ENCODE assay signal across 18 cellular contexts in genomic region chr3:186870421-186871201, GRCh38. TPM values are rescaled to one million over a fixed set of nuclear protein-coding genes. Genes with fewer than 3 reads are reported as not detected.
A peak's percentile ranks its signal among the peaks of the same experiment; 100 is the strongest.
DNase-seq lines count a peak whose midpoint lies in the region; ATAC-seq and TF ChIP-seq lines count a peak whose summit lies in the region.
"Had no signal": no experiment of that assay in that cellular context is flagged by ENCODE, and none has a peak within 500 bp of the region (broad histone marks: within the 10 kb centered on the region; RNA-seq: fewer than 3 reads in every experiment).

No MANE protein-coding gene starts in this region.

- DNase-seq in activated naive CD4-positive, alpha-beta T cell (lab: John Stamatoyannopoulos, UW) = no peak
- DNase-seq in T-helper 17 cell (no peak), dermis blood vessel endothelial cell (peak; percentile 59), spleen (no peak), progenitor cell of endocrine pancreas (ENCODE audit: low spot score, unreplicated experiment) (no peak), NOMO-1 (lab: John Stamatoyannopoulos, UW; ENCODE audit: unreplicated experiment in 2 of 2) (no peak)
- DNase-seq: amniotic stem cell; GDM1; lower lobe of right lung; NCI-H1105; NCI-H69; Peyer's patch; stimulated activated CD4-positive, alpha-beta T cell treated with anti-CD3 and anti-CD28 coated beads, Interleukin-15, amount 100 ng/mL, for 24 hours; WERI-Rb-1 had no signal

- H3K27me3 ChIP-seq in spleen (replicated peaks in 1 of 7) = no peaks in the 10 kb centered on the region
- H3K27me3 ChIP-seq: Peyer's patch had no signal

- peak overlapping the region in 7 of 8 donors; percentile 1 to 70 (median 62) for H3K27ac ChIP-seq in spleen
- H3K27ac ChIP-seq: GM23248, lower lobe of right lung, Peyer's patch, WERI-Rb-1 had no signal

- H3K9me3 ChIP-seq in T-helper 17 cell (ENCODE audit: control insufficient read depth, low read length, poor library complexity, severe bottlenecking) = no peaks in the 10 kb centered on the region
- H3K9me3 ChIP-seq in spleen = no peaks in the 10 kb centered on the region
- H3K9me3 ChIP-seq: lower lobe of right lung, Peyer's patch had no signal

- 67 to 80% (median 72%) methylated on average over 5 of the region's 5 CpGs for WGBS in spleen, 5 donors

- peaks cover 5 to 29% (median 15%) of the 10 kb centered on the region in 6 donors for H3K4me1 ChIP-seq in spleen
- H3K4me1 ChIP-seq: Peyer's patch had no signal

- ATAC-seq in T-helper 17 cell (no peak), HG02981 (IDR thresholded peaks at IDR 0.05; ENCODE audit: unreplicated experiment) (no peak)

- no peaks in the 10 kb centered on the region for H3K36me3 ChIP-seq in spleen
- H3K36me3 ChIP-seq: lower lobe of right lung, Peyer's patch, WERI-Rb-1 had no signal

- H3K4me1 Mint-ChIP-seq in activated naive CD4-positive, alpha-beta T cell treated with anti-CD3 and anti-CD28 coated beads, Interleukin-2, amount 50 U/mL, for 24 hours = peaks cover 33% of the 10 kb centered on the region
- H3K4me1 Mint-ChIP-seq in T-helper 17 cell = peaks cover 19% of the 10 kb centered on the region
- peaks cover 25% of the 10 kb centered on the region for H3K4me1 Mint-ChIP-seq in progenitor cell of endocrine pancreas (ENCODE audit: low read depth)

- no peak for TF ChIP-seq POLR2A in spleen (IDR thresholded peaks at IDR 0.05)

- peak overlapping the region; percentile 93 for H3K27ac Mint-ChIP-seq in activated naive CD4-positive, alpha-beta T cell treated with anti-CD3 and anti-CD28 coated beads, Interleukin-2, amount 50 U/mL, for 24 hours
- H3K27ac Mint-ChIP-seq in T-helper 17 cell = peak overlapping the region; percentile 86
- H3K27ac Mint-ChIP-seq in progenitor cell of endocrine pancreas = no peak overlapping the region

- TF ChIP-seq CTCF in spleen (IDR thresholded peaks at IDR 0.05 in 8 of 11, conservative IDR thresholded peaks at IDR 0.05 in 3 of 11) (no peak), progenitor cell of endocrine pancreas (IDR thresholded peaks at IDR 0.05; ENCODE audit: unreplicated experiment) (no peak)

- no peaks in the 10 kb centered on the region for H3K27me3 Mint-ChIP-seq in activated naive CD4-positive, alpha-beta T cell treated with anti-CD3 and anti-CD28 coated beads, Interleukin-2, amount 50 U/mL, for 24 hours
- H3K27me3 Mint-ChIP-seq in T-helper 17 cell (no peaks in the 10 kb centered on the region), progenitor cell of endocrine pancreas (no peaks in the 10 kb centered on the region)

- intact Hi-C loops in spleen (cut with DNase I; ENCODE audit: low total_unique reads) = no loop called here

- H3K36me3 Mint-ChIP-seq in activated naive CD4-positive, alpha-beta T cell treated with anti-CD3 and anti-CD28 coated beads, Interleukin-2, amount 50 U/mL, for 24 hours = no peaks in the 10 kb centered on the region
- H3K36me3 Mint-ChIP-seq in T-helper 17 cell (ENCODE audit: low read depth) (no peaks in the 10 kb centered on the region), progenitor cell of endocrine pancreas (ENCODE audit: insufficient read depth) (peaks cover 2% of the 10 kb centered on the region)

- peak overlapping the region; percentile 20 for H3K4me3 Mint-ChIP-seq in activated naive CD4-positive, alpha-beta T cell treated with anti-CD3 and anti-CD28 coated beads, Interleukin-2, amount 50 U/mL, for 24 hours
- peak overlapping the region; percentile 47 for H3K4me3 Mint-ChIP-seq in T-helper 17 cell
- H3K4me3 Mint-ChIP-seq in progenitor cell of endocrine pancreas (ENCODE audit: low read depth) = no peak overlapping the region

- no peak overlapping the region for H3K4me3 ChIP-seq in spleen
- H3K4me3 ChIP-seq: GM23248, lower lobe of right lung, Peyer's patch had no signal

- no peaks in the 10 kb centered on the region for H3K9me3 Mint-ChIP-seq in activated naive CD4-positive, alpha-beta T cell treated with anti-CD3 and anti-CD28 coated beads, Interleukin-2, amount 50 U/mL, for 24 hours
- no peaks in the 10 kb centered on the region for H3K9me3 Mint-ChIP-seq in progenitor cell of endocrine pancreas (ENCODE audit: low read depth)

RNA-seq across cellular contexts. Expression of gene ADIPOQ, which starts 28.1 kb away (rescaled TPM):
- total RNA-seq in T-helper 17 cell (not detected), dermis blood vessel endothelial cell (not detected in 2 replicates), spleen (under 1 TPM in 1 of 7 donors, not detected in 6; 0.17 TPM), progenitor cell of endocrine pancreas (not detected in 2 replicates)
- under 1 TPM in 2 of 3 donors, not detected in 1; 0.11 to 0.12 TPM for polyA plus RNA-seq in spleen
- total RNA-seq: GM23248, lower lobe of right lung had no signal
- polyA plus RNA-seq: GM23248, neural cell had no signal

RNA-seq across cellular contexts. Expression of gene ST6GAL1, which starts 59.7 kb away (rescaled TPM):
- 100 to 1,000 TPM; 109 to 134 TPM for total RNA-seq in T-helper 17 cell
- 104 and 126 TPM in 2 replicates for total RNA-seq in dermis blood vessel endothelial cell
- 100 to 1,000 TPM; 160 to 247 (median 211) TPM for total RNA-seq in spleen
- polyA plus RNA-seq in spleen = 10 to 100 TPM; 46.7 to 67.5 (median 59.3) TPM
- 74.0 and 80.7 TPM in 2 replicates for total RNA-seq in progenitor cell of endocrine pancreas
- total RNA-seq: GM23248 had no signal
